Comparison of ENCODE assay signal across 1 cellular context in genomic region chr2:190455358-190456095, GRCh38.
TF ChIP-seq lines count a peak whose summit lies in the region.

No MANE protein-coding gene starts in this region.

TF ChIP-seq in GM12878, 131 proteins besides CTCF, POLR2A, EP300 and RAD21 (continued from another document):
- no peak for TF ChIP-seq E4F1 (IDR thresholded peaks at IDR 0.05; ENCODE audit: borderline replicate concordance, partially characterized antibody)
- no peak for TF ChIP-seq CHD2 (IDR thresholded peaks at IDR 0.05; ENCODE audit: borderline replicate concordance, low read depth, low read length)
- TF ChIP-seq ZBED1 (IDR thresholded peaks at IDR 0.05; ENCODE audit: borderline replicate concordance), result no peak
- TF ChIP-seq SUZ12 (IDR thresholded peaks at IDR 0.05; ENCODE audit: unreplicated experiment), result no peak
